Comparison of ENCODE assay signal across 10 cellular contexts in the genomic region with DNA sequence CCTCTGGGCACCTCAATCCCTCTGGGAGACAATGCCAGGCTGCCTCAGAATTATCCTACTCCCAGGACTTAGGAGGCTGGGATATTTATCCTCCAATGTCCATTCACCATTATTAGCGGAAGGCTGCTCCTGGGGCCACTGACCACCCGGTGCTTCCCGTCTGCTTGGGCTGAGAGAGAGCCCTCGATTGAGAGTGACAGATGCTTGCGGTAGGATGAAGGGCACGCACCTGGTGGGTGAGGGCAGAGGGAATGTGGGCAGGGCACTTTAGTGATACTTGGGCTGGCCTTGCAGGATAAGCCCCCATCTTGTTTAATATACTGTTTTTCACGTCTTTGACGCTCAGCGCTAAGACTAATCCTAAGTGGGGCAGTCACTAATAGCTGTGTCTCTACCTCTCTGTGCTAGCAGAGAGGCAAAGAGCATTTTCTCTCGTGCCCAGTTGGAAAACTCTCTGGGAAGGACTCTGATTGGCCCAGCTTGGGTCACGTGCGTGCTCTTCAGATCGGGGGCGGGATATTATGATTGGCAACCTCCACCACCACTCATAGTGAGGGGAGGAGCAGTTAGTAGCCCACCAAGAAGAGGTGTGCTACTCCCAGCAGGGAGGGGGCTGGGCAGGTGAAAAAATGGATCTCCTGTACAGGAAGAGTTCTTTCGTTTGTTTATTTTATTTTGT. TPM values are rescaled to one million over a fixed set of nuclear protein-coding genes. Genes with fewer than 3 reads are reported as not detected.
DNase-seq lines count a peak whose midpoint lies in the region; ATAC-seq and TF ChIP-seq lines count a peak whose summit lies in the region.
"Had no signal": no experiment of that assay in that cellular context is flagged by ENCODE, and none has a peak within 500 bp of the region (broad histone marks: within the 10 kb centered on the region; RNA-seq: fewer than 3 reads in every experiment).

No MANE protein-coding gene starts in this region.

- peak overlapping the region; percentile 5 for H2AFZ ChIP-seq in IMR-90 (replicated peaks; ENCODE audit: low read length, poor library complexity)

- TF ChIP-seq POLR2A in IMR-90 (IDR thresholded peaks at IDR 0.05; ENCODE audit: low read depth, low read length) = no peak

- intact Hi-C loops in IMR-90 (cut with micrococcal nuclease) = no loop called here

- no peak overlapping the region for H3K14ac ChIP-seq in IMR-90 (replicated peaks; ENCODE audit: low read depth, low read length)

- H3K4ac ChIP-seq in IMR-90 (ENCODE audit: low read depth, low read length) = no peak overlapping the region

- WGBS in IMR-90 (ENCODE audit: extremely low coverage in 2 of 2, insufficient read length in 1 of 2), 2 experiments = no CpG with 5 or more reads among the region's 15 CpGs

- H2BK120ac ChIP-seq in IMR-90 (ENCODE audit: low read depth, low read length) = no peak overlapping the region

- H3K18ac ChIP-seq in IMR-90 (ENCODE audit: low read depth, low read length) = no peak overlapping the region

- no TSS peak for BruUV-seq in IMR-90 (replicated peaks; lab: Mats Ljungman, UMichigan)

- in situ Hi-C loops in IMR-90 (cut with MboI; ENCODE audit: low sequenced_read_pairs) = loop anchor here (25.0 kb wide), 1 partner anchor 913 kb away; no protein-coding TSS in a partner anchor

- POLR2A ChIA-PET in IMR-90 (lab: Charles Lee; ENCODE audit: unreplicated experiment) = no interaction called here

- no peak for TF ChIP-seq CTCF in IMR-90 (conservative IDR thresholded peaks at IDR 0.05; ENCODE audit: low read depth, low read length)

- peak; percentile 63 for DNase-seq in DMS53 treated with DMSO at 0.1 percent for 48 hours (lab: John Stamatoyannopoulos, UW; ENCODE audit: unreplicated experiment)
- DNase-seq in IMR-90 = peak; percentile 25
- DNase-seq in SK-N-DZ (ENCODE audit: low spot score) = peak; percentile 73
- no peak for DNase-seq in stimulated activated CD4-positive, alpha-beta T cell treated with anti-CD3 and anti-CD28 coated beads, Interleukin-1b, Interleukin-23, amount 100 ng/mL, for 48 hours
- no peak for DNase-seq in occipital lobe (lab: John Stamatoyannopoulos, UW)
- DNase-seq in HCEC 1CT = no peak
- DNase-seq: activated effector memory CD4-positive, alpha-beta T cell treated with Interleukin-2 at 50 U/mL for 16 hours had no signal

- no peak overlapping the region for H2AK9ac ChIP-seq in IMR-90 (replicated peaks; ENCODE audit: low read depth, low read length, poor library complexity)

- H3K9ac ChIP-seq in IMR-90 (ENCODE audit: low read depth, low read length) = no peak overlapping the region
- H3K9ac ChIP-seq in iPS-20b (ENCODE audit: low read depth, low read length) = no peak overlapping the region

- H3K23ac ChIP-seq in IMR-90 (ENCODE audit: low read depth, low read length) = no peak overlapping the region

- H3K56ac ChIP-seq in IMR-90 (ENCODE audit: extremely low read depth, insufficient read depth, low read length) = no peak overlapping the region

- H3K4me1 ChIP-seq in IMR-90 (ENCODE audit: control insufficient read depth, insufficient read depth, low read length) = no peaks in the 10 kb centered on the region
- no peaks in the 10 kb centered on the region; the same call in 1 of the 2 replicates for H3K4me1 ChIP-seq in iPS-20b (ENCODE audit: insufficient read depth, low read length)

- H4K91ac ChIP-seq in IMR-90 (ENCODE audit: insufficient read depth, low read depth, low read length) = no peak overlapping the region

- no peak overlapping the region for H4K5ac ChIP-seq in IMR-90 (ENCODE audit: low read depth, low read length)

- H4K20me1 ChIP-seq in IMR-90 (ENCODE audit: insufficient read depth, low read length) = no peaks in the 10 kb centered on the region

- no peak for TF ChIP-seq RAD21 in IMR-90 (IDR thresholded peaks at IDR 0.05; ENCODE audit: low read length)

- no peak overlapping the region for H2BK15ac ChIP-seq in IMR-90 (ENCODE audit: low read depth, low read length)

- no peak overlapping the region for H3K4me2 ChIP-seq in IMR-90 (ENCODE audit: low read depth, low read length)

- H3K36me3 ChIP-seq in IMR-90 (ENCODE audit: control insufficient read depth, insufficient read depth, low read length) (no peaks in the 10 kb centered on the region), iPS-20b (ENCODE audit: insufficient read depth, low read depth, low read length) (no peaks in the 10 kb centered on the region)

- no peak overlapping the region for H2BK5ac ChIP-seq in IMR-90 (ENCODE audit: low read depth, low read length, poor library complexity, severe bottlenecking)

- no peak overlapping the region for H2AK5ac ChIP-seq in IMR-90 (ENCODE audit: low read depth, low read length)

- H3K9me3 ChIP-seq in IMR-90 (ENCODE audit: control insufficient read depth, insufficient read depth, low read length) (no peaks in the 10 kb centered on the region), iPS-20b (ENCODE audit: insufficient read depth, low read depth, low read length) (no peaks in the 10 kb centered on the region)

- H3K27me3 ChIP-seq in IMR-90 (ENCODE audit: control insufficient read depth, insufficient read depth, low read length) (peaks cover 36% of the 10 kb centered on the region), iPS-20b (ENCODE audit: insufficient read depth, low read length) (peaks cover 22% of the 10 kb centered on the region)

- no peak for ATAC-seq in IMR-90 (ENCODE audit: low read depth)
- no peak for ATAC-seq in HG03520 (IDR thresholded peaks at IDR 0.05; ENCODE audit: unreplicated experiment)

- CTCF ChIA-PET in IMR-90 (lab: Yijun Ruan, JAX) = no interaction called here

- H2BK20ac ChIP-seq in IMR-90 (ENCODE audit: low read depth, low read length) = no peak overlapping the region

- H3K9me1 ChIP-seq in IMR-90 (ENCODE audit: insufficient read depth, low read length) = no peaks in the 10 kb centered on the region

- H3K4me3 ChIP-seq in IMR-90 (ENCODE audit: insufficient read depth, low read depth, low read length) (no peak overlapping the region), iPS-20b (ENCODE audit: low read length) (peak overlapping the region; percentile 27; the same call in 1 of the 2 replicates)

- no peaks in the 10 kb centered on the region for H3K79me1 ChIP-seq in IMR-90 (ENCODE audit: low read depth in 1 of 2, low read length in 2 of 2)

- H4K8ac ChIP-seq in IMR-90 (ENCODE audit: low read depth in 2 of 2, low read length in 2 of 2) = peak overlapping the region in 1 of 2 experiments; percentile 66; a peak in 1 of 4 replicates

- dilution Hi-C loops in IMR-90 (cut with HindIII; ENCODE audit: low sequenced_read_pairs, unreplicated experiment) = no loop called here

- H3K27ac ChIP-seq in IMR-90 (ENCODE audit: insufficient read depth, low read length) (no peak overlapping the region), iPS-20b (ENCODE audit: low read length) (no peak overlapping the region)

TF ChIP-seq in IMR-90, 13 proteins besides CTCF, POLR2A, EP300 and RAD21:
- TF ChIP-seq USF2 (IDR thresholded peaks at IDR 0.05; ENCODE audit: low read depth, low read length) (peak; percentile 80), FOS (IDR thresholded peaks at IDR 0.05; ENCODE audit: low read depth, low read length) (no peak), MAFK (IDR thresholded peaks at IDR 0.05; ENCODE audit: low read depth, low read length) (no peak)
TF ChIP-seq in IMR-90: peak in this region for 1.

RNA-seq across cellular contexts. Expression of gene PARS2, which starts 10.6 kb away (rescaled TPM):
- total RNA-seq in IMR-90 (2012; rRNA removed) (6.1 and 6.3 TPM in 2 replicates), occipital lobe (3.7 TPM)
- polyA plus RNA-seq in IMR-90 (2012; rRNA removed) = 2.9 and 3.4 TPM in 2 replicates
- 2.4 and 2.5 TPM in 2 replicates for polyA plus RNA-seq in IMR-90 (2012; cell fraction: cytosol; rRNA removed)
- polyA plus RNA-seq in IMR-90 (2012; cell fraction: nucleus; rRNA removed; ENCODE audit: low replicate concordance) = 0.87 and 0.99 TPM in 2 replicates
- 5.8 and 7.8 TPM in 2 replicates for polyA plus RNA-seq in SK-N-DZ (2014; cell fraction: cytosol; rRNA removed)
- 1.7 and 1.8 TPM in 2 replicates for polyA plus RNA-seq in SK-N-DZ (2014; cell fraction: nucleus; rRNA removed)

RNA-seq across cellular contexts. Expression of gene TTC22, which starts 26.2 kb away (rescaled TPM):
- total RNA-seq in IMR-90 (2012; rRNA removed) = not detected in 2 replicates
- polyA plus RNA-seq in IMR-90 (2012; rRNA removed) = not detected in 2 replicates
- polyA plus RNA-seq in IMR-90 (2012; cell fraction: cytosol; rRNA removed) = not detected in 2 replicates
- not detected in 2 replicates for polyA plus RNA-seq in IMR-90 (2012; cell fraction: nucleus; rRNA removed; ENCODE audit: low replicate concordance)
- 0.07 TPM in 1 of 2 replicates, not detected in the other for polyA plus RNA-seq in SK-N-DZ (2014; cell fraction: cytosol; rRNA removed)
- polyA plus RNA-seq in SK-N-DZ (2014; cell fraction: nucleus; rRNA removed) = 0.05 TPM in 1 of 2 replicates, not detected in the other
- 0.16 TPM for total RNA-seq in occipital lobe
- polyA plus RNA-seq: neural cell had no signal

RNA-seq across cellular contexts. Expression of gene TTC4, which starts 59.3 kb away (rescaled TPM):
- 27.1 and 35.3 TPM in 2 replicates for total RNA-seq in IMR-90 (2012; rRNA removed)
- polyA plus RNA-seq in IMR-90 (2012; rRNA removed) = 18.0 and 21.6 TPM in 2 replicates
- polyA plus RNA-seq in IMR-90 (2012; cell fraction: cytosol; rRNA removed) = 5.4 and 11.6 TPM in 2 replicates
- 16.5 and 28.1 TPM in 2 replicates for polyA plus RNA-seq in IMR-90 (2012; cell fraction: nucleus; rRNA removed; ENCODE audit: low replicate concordance)
- polyA plus RNA-seq in SK-N-DZ (2014; cell fraction: cytosol; rRNA removed) = 20.1 and 23.0 TPM in 2 replicates
- 15.2 and 17.1 TPM in 2 replicates for polyA plus RNA-seq in SK-N-DZ (2014; cell fraction: nucleus; rRNA removed)
- 20.6 TPM for total RNA-seq in occipital lobe

Comparison
In these comparisons a context has a peak if more than half of its experiments do, and no peak if none do; other contexts are left out.
1. DNase-seq: peak in DMS53 treated with DMSO at 0.1 percent for 48 hours (single experiment), IMR-90 (single experiment) and SK-N-DZ (single experiment); none in stimulated activated CD4-positive, alpha-beta T cell treated with anti-CD3 and anti-CD28 coated beads, Interleukin-1b, Interleukin-23, amount 100 ng/mL, for 48 hours (single experiment), occipital lobe (single experiment) and HCEC 1CT (single experiment).